17 cellular contexts compared by ENCODE assay signal in genomic region chr5:149117970-149118369, GRCh38.
DNase-seq lines count a peak whose midpoint lies in the region; ATAC-seq lines count a peak whose summit lies in the region.
"Had no signal": no experiment of that assay in that cellular context is flagged by ENCODE, and none has a peak within 500 bp of the region (broad histone marks: within the 10 kb centered on the region; RNA-seq: fewer than 3 reads in every experiment).

No MANE protein-coding gene starts in this region.

- ATAC-seq in GM18498 (IDR thresholded peaks at IDR 0.05; ENCODE audit: unreplicated experiment), result peak; percentile 93
- peak; percentile 58 for ATAC-seq in HG02623 (IDR thresholded peaks at IDR 0.05; ENCODE audit: unreplicated experiment)
- peak; percentile 84 for ATAC-seq in HG03432 (IDR thresholded peaks at IDR 0.05; ENCODE audit: unreplicated experiment)
- ATAC-seq in HG03469 (IDR thresholded peaks at IDR 0.05; ENCODE audit: unreplicated experiment), result no peak
- ATAC-seq: naive thymus-derived CD8-positive, alpha-beta T cell had no signal

- peak; percentile 15 for DNase-seq in GM19240 (ENCODE audit: insufficient read length, low spot score)
- DNase-seq in NCI-H1092 treated with DMSO at 0.1 percent for 48 hours (lab: John Stamatoyannopoulos, UW), result no peak
- no peak for DNase-seq in NK-92 treated with Interleukin-12 subunit alpha and Interleukin-12 subunit beta, amount 100 ng/mL, for 24 hours (lab: John Stamatoyannopoulos, UW)
- DNase-seq in NCI-H524 treated with DMSO at 0.1 percent for 48 hours (lab: John Stamatoyannopoulos, UW), result no peak
- DNase-seq: activated CD4-positive, alpha-beta T cell treated with anti-CD3 and anti-CD28 coated beads for 1 hour; effector CD8-positive, alpha-beta T cell; HFFc6; naive thymus-derived CD8-positive, alpha-beta T cell; NCI-H2029; retina; stimulated activated CD4-positive, alpha-beta T cell treated with anti-CD3 and anti-CD28 coated beads, Interleukin-4, amount 100 ng/mL, for 1 hour; stimulated activated naive CD4-positive, alpha-beta T cell; SW 1271 had no signal
